Comparison of ENCODE assay signal across 9 cellular contexts in genomic region chr3:28989646-28990089, GRCh38.
DNase-seq lines count a peak whose midpoint lies in the region; ATAC-seq and TF ChIP-seq lines count a peak whose summit lies in the region.
"Had no signal": no experiment of that assay in that cellular context is flagged by ENCODE, and none has a peak within 500 bp of the region (broad histone marks: within the 10 kb centered on the region; RNA-seq: fewer than 3 reads in every experiment).

No MANE protein-coding gene starts in this region.

- H3K9me3 Mint-ChIP-seq in chondrocyte (ENCODE audit: low read depth): peaks cover 9% of the 10 kb centered on the region

- intact Hi-C loops in Right ventricle myocardium inferior (cut with DNase I): no loop called here

- no peaks in the 10 kb centered on the region for H3K27me3 Mint-ChIP-seq in chondrocyte (ENCODE audit: low read depth)

- peaks cover 3% of the 10 kb centered on the region for H3K36me3 Mint-ChIP-seq in chondrocyte (ENCODE audit: low read depth)

- H3K27ac Mint-ChIP-seq in chondrocyte (ENCODE audit: unreplicated experiment): no peak overlapping the region

- H3K4me3 Mint-ChIP-seq in chondrocyte (ENCODE audit: unreplicated experiment): no peak overlapping the region

- DNase-seq in foreskin melanocyte (peak; percentile 87), chondrocyte (ENCODE audit: low spot score) (no peak), DMS 273 (lab: John Stamatoyannopoulos, UW; ENCODE audit: unreplicated experiment) (no peak), Right ventricle myocardium inferior (ENCODE audit: missing footprints) (no peak), NCI-H774 (lab: John Stamatoyannopoulos, UW) (no peak)
- DNase-seq: NCI-H2081 had no signal

- no peak for TF ChIP-seq CTCF in chondrocyte (IDR thresholded peaks at IDR 0.05)

- peak; percentile 86 for ATAC-seq in GM18867 (IDR thresholded peaks at IDR 0.05; ENCODE audit: unreplicated experiment)
- ATAC-seq in GM21737 (IDR thresholded peaks at IDR 0.05; ENCODE audit: unreplicated experiment): peak; percentile 86
- ATAC-seq in HG03469 (IDR thresholded peaks at IDR 0.05; ENCODE audit: unreplicated experiment): peak; percentile 91
- no peak for ATAC-seq in Right ventricle myocardium inferior

- peaks cover 11% of the 10 kb centered on the region for H3K4me1 Mint-ChIP-seq in chondrocyte (ENCODE audit: low read depth)
